ENCODE assay signal across 26 cellular contexts in the genomic region with DNA sequence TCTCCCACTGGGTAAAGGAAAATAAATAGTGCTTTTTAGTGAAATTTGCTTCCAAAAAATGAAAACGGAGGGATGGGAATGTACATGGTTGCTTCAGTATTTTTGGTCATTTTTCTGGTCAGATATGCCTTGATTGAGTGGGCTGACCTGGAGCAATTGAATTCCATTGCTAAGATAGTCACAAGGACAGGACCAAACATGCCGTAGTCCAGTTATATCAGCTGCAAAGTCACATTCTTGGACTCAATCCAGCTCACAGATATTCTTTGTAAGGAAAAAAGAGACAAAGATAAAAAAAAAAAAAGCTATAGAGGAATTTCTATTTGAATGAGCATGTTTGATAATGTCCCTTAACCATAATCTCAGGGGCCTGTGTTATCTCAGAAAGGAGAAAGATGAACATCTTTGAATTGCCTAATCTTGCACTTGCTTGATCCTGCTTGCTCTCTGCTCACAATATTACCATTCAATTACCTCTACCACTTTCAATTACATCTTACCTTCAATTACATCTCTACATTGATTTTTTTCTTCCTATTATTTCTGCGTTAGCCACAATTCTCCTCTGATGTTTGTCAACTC.
DNase-seq lines count a peak whose midpoint lies in the region; ATAC-seq lines count a peak whose summit lies in the region.
"Had no signal": no experiment of that assay in that cellular context is flagged by ENCODE, and none has a peak within 500 bp of the region (broad histone marks: within the 10 kb centered on the region; RNA-seq: fewer than 3 reads in every experiment).

No MANE protein-coding gene starts in this region.

- no peak overlapping the region for H3K9ac ChIP-seq in BLaER1 treated with 17β-estradiol and CSF1 and Interleukin-3, amounts not matched to agents 10 nM and 100 nM
- H3K9ac ChIP-seq in mucosa of rectum (ENCODE audit: low read depth in 1 of 2, low read length in 2 of 2), result no peak overlapping the region

- H3K36me3 Mint-ChIP-seq in dendritic cell treated with granulocyte-macrophage colony-stimulating factor and Interleukin-4, amounts not matched to agents 40 ng/mL and 50 ng/mL, for 4 days (ENCODE audit: low read depth), result no peaks in the 10 kb centered on the region
- H3K36me3 Mint-ChIP-seq: natural killer cell, T-cell had no signal

- H3K4me1 ChIP-seq in BLaER1 treated with 17β-estradiol and CSF1 and Interleukin-3, amounts not matched to agents 10 nM and 100 nM, result peaks cover 0 to 58% (median 6%) of the 10 kb centered on the region in 10 experiments; a peak in 9 of 20 replicates
- peaks cover 3 to 5% of the 10 kb centered on the region in 2 donors for H3K4me1 ChIP-seq in mucosa of rectum (ENCODE audit: control insufficient read depth in 2 of 2, insufficient read depth in 2 of 2, low read length in 2 of 2)
- H3K4me1 ChIP-seq: pancreas, right atrium auricular region had no signal

- no peak overlapping the region for H3K4me3 Mint-ChIP-seq in dendritic cell treated with granulocyte-macrophage colony-stimulating factor and Interleukin-4, amounts not matched to agents 40 ng/mL and 50 ng/mL, for 4 days
- H3K4me3 Mint-ChIP-seq: activated T-cell treated with anti-CD3 and anti-CD28 coated beads, Interleukin-2, amount 50 U/mL, for 24 hours; central memory CD8-positive, alpha-beta T cell; natural killer cell; stimulated activated naive CD8-positive, alpha-beta T cell treated with anti-CD3 and anti-CD28 coated beads, Interleukin-15, amount 100 ng/mL, for 72 hours; T-cell had no signal

- H3K4me3 ChIP-seq in BLaER1 treated with 17β-estradiol and CSF1 and Interleukin-3, amounts not matched to agents 10 nM and 100 nM, result no peak overlapping the region
- peak overlapping the region in 1 of 2 donors; percentile 49 for H3K4me3 ChIP-seq in mucosa of rectum (ENCODE audit: low read length in 2 of 2)
- H3K4me3 ChIP-seq: pancreas, right atrium auricular region, tibial nerve had no signal

- H3K9me3 ChIP-seq in BLaER1 treated with 17β-estradiol and CSF1 and Interleukin-3, amounts not matched to agents 10 nM and 100 nM (replicated peaks in 1 of 11), result peaks cover 0 to 7% (median 0%) of the 10 kb centered on the region in 11 experiments; a peak in 2 of 22 replicates
- no peaks in the 10 kb centered on the region for H3K9me3 ChIP-seq in mucosa of rectum (ENCODE audit: control insufficient read depth in 2 of 2, low read length in 2 of 2)
- H3K9me3 ChIP-seq: pancreas, right atrium auricular region, tibial nerve had no signal

- DNase-seq in NCI-H2227 (lab: John Stamatoyannopoulos, UW; ENCODE audit: unreplicated experiment), result peak; percentile 57
- no peak for DNase-seq in activated effector memory CD4-positive, alpha-beta T cell treated with anti-CD3 and anti-CD28 coated beads, Interleukin-2, amount 50 U/mL, for 16 hours
- no peak for DNase-seq in NCI-H2171 (lab: John Stamatoyannopoulos, UW)
- no peak for DNase-seq in SKM-1 treated with dmso at 0.1 percent for 144 hours (lab: John Stamatoyannopoulos, UW; ENCODE audit: unreplicated experiment)
- DNase-seq: activated CD4-positive, CD25-positive, alpha-beta regulatory T cell treated with anti-CD3 and anti-CD28 coated beads, Interleukin-2, amount 50 U/mL, for 72 hours; activated naive CD4-positive, alpha-beta T cell; activated T-cell treated with anti-CD3 and anti-CD28 coated beads, Interleukin-2, amount 50 U/mL, for 24 hours; effector CD4-positive, alpha-beta T cell; mesendoderm; natural killer cell; NCI-H1105 treated with DMSO at 0.1 percent for 48 hours; NCI-H2029 treated with DMSO at 0.1 percent for 48 hours; NCI-H510A treated with DMSO at 0.1 percent for 48 hours; RPMI8226; stimulated activated CD4-positive, alpha-beta T cell treated with anti-CD3 and anti-CD28 coated beads, Interleukin-4, amount 100 ng/mL, for 4 hours; stimulated activated naive CD8-positive, alpha-beta T cell treated with anti-CD3 and anti-CD28 coated beads, Interleukin-15, amount 100 ng/mL, for 72 hours; T-cell had no signal

- intact Hi-C loops in dendritic cell treated with granulocyte-macrophage colony-stimulating factor and Interleukin-4, amounts not matched to agents 40 ng/mL and 50 ng/mL, for 4 days (cut with micrococcal nuclease), result loop anchor here (5.0 kb wide), 1 partner anchor 77 kb away; a partner anchor contains a TSS

- H4K20me1 ChIP-seq in BLaER1 treated with 17β-estradiol and CSF1 and Interleukin-3, amounts not matched to agents 10 nM and 100 nM, result no peaks in the 10 kb centered on the region

- H3K36me3 ChIP-seq in BLaER1 treated with 17β-estradiol and CSF1 and Interleukin-3, amounts not matched to agents 10 nM and 100 nM, result no peaks in the 10 kb centered on the region
- no peaks in the 10 kb centered on the region for H3K36me3 ChIP-seq in mucosa of rectum (ENCODE audit: control insufficient read depth in 2 of 2, insufficient read depth in 2 of 2, low read length in 2 of 2)
- H3K36me3 ChIP-seq: pancreas, right atrium auricular region, tibial nerve had no signal

- H3K27me3 ChIP-seq in BLaER1 treated with 17β-estradiol and CSF1 and Interleukin-3, amounts not matched to agents 10 nM and 100 nM, result no peaks in the 10 kb centered on the region
- H3K27me3 ChIP-seq in mucosa of rectum (ENCODE audit: control insufficient read depth in 2 of 2, insufficient read depth in 2 of 2, low read length in 2 of 2), result no peaks in the 10 kb centered on the region
- H3K27me3 ChIP-seq: pancreas, right atrium auricular region, tibial nerve had no signal

- peak overlapping the region in 5 of 11 experiments; percentile 5 to 47 (median 13); a peak in 6 of 22 replicates for H3K4me2 ChIP-seq in BLaER1 treated with 17β-estradiol and CSF1 and Interleukin-3, amounts not matched to agents 10 nM and 100 nM

- no peaks in the 10 kb centered on the region for H3K9me3 Mint-ChIP-seq in dendritic cell treated with granulocyte-macrophage colony-stimulating factor and Interleukin-4, amounts not matched to agents 40 ng/mL and 50 ng/mL, for 4 days
- H3K9me3 Mint-ChIP-seq: activated T-cell treated with anti-CD3 and anti-CD28 coated beads, Interleukin-2, amount 50 U/mL, for 24 hours; central memory CD8-positive, alpha-beta T cell; natural killer cell; stimulated activated naive CD8-positive, alpha-beta T cell treated with anti-CD3 and anti-CD28 coated beads, Interleukin-15, amount 100 ng/mL, for 72 hours; T-cell had no signal

- H3K27me3 Mint-ChIP-seq in dendritic cell treated with granulocyte-macrophage colony-stimulating factor and Interleukin-4, amounts not matched to agents 40 ng/mL and 50 ng/mL, for 4 days, result no peaks in the 10 kb centered on the region
- H3K27me3 Mint-ChIP-seq: activated T-cell treated with anti-CD3 and anti-CD28 coated beads, Interleukin-2, amount 50 U/mL, for 24 hours; central memory CD8-positive, alpha-beta T cell had no signal

- no peak for ATAC-seq in HG02973 (IDR thresholded peaks at IDR 0.05; ENCODE audit: unreplicated experiment)
- ATAC-seq: esophagus mucosa; natural killer cell; stimulated activated naive CD8-positive, alpha-beta T cell treated with anti-CD3 and anti-CD28 coated beads, Interleukin-15, amount 100 ng/mL, for 72 hours; T-cell had no signal

- H3K27ac ChIP-seq in BLaER1 treated with 17β-estradiol and CSF1 and Interleukin-3, amounts not matched to agents 10 nM and 100 nM, result peak overlapping the region in 6 of 11 experiments; percentile 3 to 57 (median 24); a peak in 6 of 22 replicates
- H3K27ac ChIP-seq in mucosa of rectum (ENCODE audit: low read depth in 2 of 2, low read length in 2 of 2), result peak overlapping the region; percentile 38 to 52
- H3K27ac ChIP-seq: pancreas, right atrium auricular region had no signal

- H3K4me1 Mint-ChIP-seq in dendritic cell treated with granulocyte-macrophage colony-stimulating factor and Interleukin-4, amounts not matched to agents 40 ng/mL and 50 ng/mL, for 4 days (ENCODE audit: low read depth), result peaks cover 29% of the 10 kb centered on the region
- H3K4me1 Mint-ChIP-seq: central memory CD8-positive, alpha-beta T cell; natural killer cell; stimulated activated naive CD8-positive, alpha-beta T cell treated with anti-CD3 and anti-CD28 coated beads, Interleukin-15, amount 100 ng/mL, for 72 hours had no signal

- peak overlapping the region; percentile 73 for H3K27ac Mint-ChIP-seq in dendritic cell treated with granulocyte-macrophage colony-stimulating factor and Interleukin-4, amounts not matched to agents 40 ng/mL and 50 ng/mL, for 4 days
- H3K27ac Mint-ChIP-seq: activated T-cell treated with anti-CD3 and anti-CD28 coated beads, Interleukin-2, amount 50 U/mL, for 24 hours; natural killer cell; stimulated activated naive CD8-positive, alpha-beta T cell treated with anti-CD3 and anti-CD28 coated beads, Interleukin-15, amount 100 ng/mL, for 72 hours; T-cell had no signal
